Comparison of ENCODE assay signal across 25 cellular contexts in genomic region chr12:111978545-111978944, GRCh38.
"Had no signal": no experiment of that assay in that cellular context is flagged by ENCODE, and none has a peak within 500 bp of the region (broad histone marks: within the 10 kb centered on the region; RNA-seq: fewer than 3 reads in every experiment).

No MANE protein-coding gene starts in this region.

- H3K4me1 ChIP-seq: gastrocnemius medialis, tibial nerve had no signal

- ATAC-seq: activated CD4-positive, CD25-positive, alpha-beta regulatory T cell treated with anti-CD3 and anti-CD28 coated beads, Interleukin-2, amount 50 U/mL, for 24 hours; gastrocnemius medialis; left ventricle myocardium superior; right cardiac atrium; stimulated activated naive B cell treated with anti-CD40 and anti-IgM and Interleukin-4, amounts not matched to agents 10 μg/mL and 1 μg/mL and 100 μg/mL, for 72 hours; T-helper 17 cell had no signal

- H3K4me3 ChIP-seq: coronary artery, dorsolateral prefrontal cortex, gastrocnemius medialis, tibial nerve had no signal

- H3K27me3 ChIP-seq: brain microvascular endothelial cell, dorsolateral prefrontal cortex, gastrocnemius medialis, tibial nerve had no signal

- H3K36me3 ChIP-seq: brain microvascular endothelial cell, gastrocnemius medialis, WERI-Rb-1 had no signal

- H3K27me3 Mint-ChIP-seq: activated naive CD8-positive, alpha-beta T cell treated with anti-CD3 and anti-CD28 coated beads, Interleukin-2, amount 10 ng/mL, durations not matched to agents 7 days and 5 days; stimulated activated naive B cell treated with anti-CD40 and anti-IgM and Interleukin-4, amounts not matched to agents 10 μg/mL and 1 μg/mL and 100 μg/mL, for 72 hours; T-helper 17 cell had no signal

- H3K4me1 Mint-ChIP-seq: nephron; stimulated activated naive B cell treated with anti-CD40 and anti-IgM and Interleukin-4, amounts not matched to agents 10 μg/mL and 1 μg/mL and 100 μg/mL, for 72 hours had no signal

- H3K27ac Mint-ChIP-seq: activated naive CD4-positive, alpha-beta T cell treated with anti-CD3 and anti-CD28 coated beads for 36 hours; activated naive CD8-positive, alpha-beta T cell treated with anti-CD3 and anti-CD28 coated beads, Interleukin-2, amount 10 ng/mL, durations not matched to agents 7 days and 5 days; nephron; stimulated activated naive B cell treated with anti-CD40 and anti-IgM and Interleukin-4, amounts not matched to agents 10 μg/mL and 1 μg/mL and 100 μg/mL, for 72 hours; T-helper 17 cell had no signal

- H3K9me3 ChIP-seq: gastrocnemius medialis, tibial nerve had no signal

- H3K9me3 Mint-ChIP-seq: activated naive CD4-positive, alpha-beta T cell treated with anti-CD3 and anti-CD28 coated beads for 36 hours; activated naive CD8-positive, alpha-beta T cell treated with anti-CD3 and anti-CD28 coated beads, Interleukin-2, amount 10 ng/mL, durations not matched to agents 7 days and 5 days; nephron; stimulated activated naive B cell treated with anti-CD40 and anti-IgM and Interleukin-4, amounts not matched to agents 10 μg/mL and 1 μg/mL and 100 μg/mL, for 72 hours had no signal

- H3K4me3 Mint-ChIP-seq: activated naive CD4-positive, alpha-beta T cell treated with anti-CD3 and anti-CD28 coated beads for 36 hours; activated naive CD8-positive, alpha-beta T cell treated with anti-CD3 and anti-CD28 coated beads, Interleukin-2, amount 10 ng/mL, durations not matched to agents 7 days and 5 days; nephron; stimulated activated naive B cell treated with anti-CD40 and anti-IgM and Interleukin-4, amounts not matched to agents 10 μg/mL and 1 μg/mL and 100 μg/mL, for 72 hours; T-helper 17 cell had no signal

- DNase-seq: activated CD4-positive, alpha-beta T cell treated with anti-CD3 and anti-CD28 coated beads for 48 hours; activated CD4-positive, alpha-beta T cell treated with anti-CD3 and anti-CD28 coated beads, Interleukin-2, amount 50 U/mL, for 48 hours; activated CD8-positive, alpha-beta memory T cell treated with anti-CD3 and anti-CD28 coated beads, Interleukin-2, amount 50 U/mL, for 48 hours; activated effector memory CD4-positive, alpha-beta T cell treated with anti-CD3 and anti-CD28 coated beads, Interleukin-2, amount 50 U/mL, for 16 hours; activated naive CD4-positive, alpha-beta T cell treated with anti-CD3 and anti-CD28 coated beads for 36 hours; activated naive CD8-positive, alpha-beta T cell treated with anti-CD3 and anti-CD28 coated beads, Interleukin-2, amount 10 ng/mL, durations not matched to agents 7 days and 5 days; amniotic stem cell; brain microvascular endothelial cell; dorsolateral prefrontal cortex; effector memory CD4-positive, alpha-beta T cell; gastrocnemius medialis; glutamatergic neuron; left ventricle myocardium superior; posterior cingulate gyrus; right cardiac atrium; stimulated activated CD4-positive, alpha-beta T cell treated with anti-CD3 and anti-CD28 coated beads, Interleukin-15, amount 100 ng/mL, for 24 hours; stimulated activated CD4-positive, alpha-beta T cell treated with anti-CD3 and anti-CD28 coated beads, Interleukin-2, amount 100 ng/mL, for 24 hours; stimulated activated naive B cell treated with anti-CD40 and anti-IgM and Interleukin-4, amounts not matched to agents 10 μg/mL and 1 μg/mL and 100 μg/mL, for 72 hours; T-helper 17 cell; T1000; WERI-Rb-1 had no signal
